In genomic region chr4:88792268-88792781, GRCh38 we compare ENCODE assay signal across 7 cellular contexts.
DNase-seq lines count a peak whose midpoint lies in the region; ATAC-seq and TF ChIP-seq lines count a peak whose summit lies in the region.

No MANE protein-coding gene starts in this region.

- no TSS peak for BruUV-seq in A673 (replicated peaks; lab: Mats Ljungman, UMichigan)

- POLR2A ChIA-PET in A673 (lab: Charles Lee; ENCODE audit: low non-redundant PET) = no interaction called here

- DNase-seq in left lung = no peak
- no peak for DNase-seq in posterior vena cava (ENCODE audit: low spot score)
- no peak for DNase-seq in A673 (ENCODE audit: low spot score)
- no peak for DNase-seq in stimulated activated CD4-positive, alpha-beta T cell treated with anti-CD3 and anti-CD28 coated beads, Interleukin-12 subunit alpha, Interleukin-12 subunit beta, amount 100 ng/mL, for 4 hours

- H3K36me3 ChIP-seq in left lung = peaks cover 0 to 10% of the 10 kb centered on the region in 2 donors
- peaks cover under 1% of the 10 kb centered on the region for H3K36me3 ChIP-seq in A673 (ENCODE audit: insufficient read depth, low read length, poor library complexity, severe bottlenecking)

- peaks cover 0 to 14% of the 10 kb centered on the region in 2 donors for H3K4me1 ChIP-seq in left lung
- H3K4me1 ChIP-seq in A673 (ENCODE audit: insufficient read depth, low read length, poor library complexity, severe bottlenecking) = no peaks in the 10 kb centered on the region

- intact Hi-C loops in left lung (cut with DNase I) = no loop called here
- intact Hi-C loops in posterior vena cava (cut with DNase I) = no loop called here
- intact Hi-C loops in A673 (cut with micrococcal nuclease; ENCODE audit: unreplicated experiment) = no loop called here

- ATAC-seq in GM18873 (IDR thresholded peaks at IDR 0.05; ENCODE audit: low FRiP score, unreplicated experiment) (peak; percentile 92), HG02884 (IDR thresholded peaks at IDR 0.05; ENCODE audit: unreplicated experiment) (peak; percentile 84), SK-N-SH treated with all-trans-retinoic acid at 6 μM for 48 hours (peak; percentile 82), left lung (peak; percentile 90)

- H3K27me3 ChIP-seq in left lung (no peaks in the 10 kb centered on the region), A673 (replicated peaks; ENCODE audit: insufficient read depth, low read depth, low read length, poor library complexity) (no peaks in the 10 kb centered on the region)

- H3K27ac ChIP-seq in left lung = peak overlapping the region in 1 of 2 donors; percentile 47
- H3K27ac ChIP-seq in A673 (ENCODE audit: low read depth, low read length, poor library complexity, severe bottlenecking) = no peak overlapping the region

- TF ChIP-seq CTCF in left lung (IDR thresholded peaks at IDR 0.05) (no peak), A673 (conservative IDR thresholded peaks at IDR 0.05; ENCODE audit: low read depth, low read length) (no peak)

- H3K4me3 ChIP-seq in left lung (no peak overlapping the region), A673 (ENCODE audit: low read depth, low read length, poor library complexity, severe bottlenecking) (no peak overlapping the region)

- CTCF ChIA-PET in A673 (lab: Charles Lee) = no interaction called here

- H3K9me3 ChIP-seq in left lung (no peaks in the 10 kb centered on the region), A673 (ENCODE audit: low read depth, low read length, poor library complexity, severe bottlenecking) (no peaks in the 10 kb centered on the region)

TF ChIP-seq in SK-N-SH treated with all-trans-retinoic acid at 6 μM for 48 hours, 23 proteins besides CTCF, POLR2A, EP300 and RAD21:
- TF ChIP-seq OSR1 (CRISPR knock-in tag; IDR thresholded peaks at IDR 0.05) (no peak), ISL1 (CRISPR knock-in tag; IDR thresholded peaks at IDR 0.05) (peak; percentile 62)
TF ChIP-seq in SK-N-SH treated with all-trans-retinoic acid at 6 μM for 48 hours: peak in this region for 1.
